In the genomic region with DNA sequence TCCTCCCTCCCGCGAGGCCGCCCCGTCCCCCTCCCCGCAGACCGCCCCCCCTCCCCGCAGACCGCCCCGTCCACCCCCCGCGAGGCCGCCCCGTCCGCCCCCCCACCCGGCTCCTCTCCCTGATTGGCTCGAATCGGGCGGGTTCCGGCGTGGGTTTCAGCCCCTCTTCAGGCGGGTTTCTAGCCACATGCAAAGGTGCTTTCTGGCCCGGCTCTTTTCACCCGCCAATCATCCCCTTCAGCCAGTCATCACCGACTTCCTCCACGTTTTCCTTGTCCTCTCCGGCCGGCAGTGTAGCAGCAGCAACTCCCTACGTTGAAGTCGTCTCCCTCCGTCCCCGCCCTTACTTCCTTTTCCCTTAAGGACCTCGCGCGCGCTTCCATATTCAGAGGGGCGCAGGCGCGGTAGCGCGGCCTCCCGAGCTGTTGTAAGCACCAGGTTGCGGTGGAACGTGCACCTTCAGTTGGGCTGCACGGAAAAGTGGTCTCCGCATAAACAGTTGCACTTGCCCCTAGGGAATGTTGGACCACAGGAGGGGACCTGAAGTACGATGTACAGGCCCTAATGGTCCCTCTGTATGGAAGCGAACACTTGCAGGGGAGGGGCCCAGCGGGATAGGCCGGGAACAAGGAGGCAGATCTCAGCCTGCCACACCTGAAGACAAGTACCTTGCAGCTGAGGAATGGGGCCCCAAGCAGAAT, we compare ENCODE assay signal across 1 cellular context.
A peak's percentile ranks its signal among the peaks of the same experiment; 100 is the strongest.
TF ChIP-seq lines count a peak whose summit lies in the region.

No MANE protein-coding gene starts in this region.

TF ChIP-seq in GM12878, 131 proteins besides CTCF, POLR2A, EP300 and RAD21 (continued from another document and continues in another):
- TF ChIP-seq, protein P1, sequence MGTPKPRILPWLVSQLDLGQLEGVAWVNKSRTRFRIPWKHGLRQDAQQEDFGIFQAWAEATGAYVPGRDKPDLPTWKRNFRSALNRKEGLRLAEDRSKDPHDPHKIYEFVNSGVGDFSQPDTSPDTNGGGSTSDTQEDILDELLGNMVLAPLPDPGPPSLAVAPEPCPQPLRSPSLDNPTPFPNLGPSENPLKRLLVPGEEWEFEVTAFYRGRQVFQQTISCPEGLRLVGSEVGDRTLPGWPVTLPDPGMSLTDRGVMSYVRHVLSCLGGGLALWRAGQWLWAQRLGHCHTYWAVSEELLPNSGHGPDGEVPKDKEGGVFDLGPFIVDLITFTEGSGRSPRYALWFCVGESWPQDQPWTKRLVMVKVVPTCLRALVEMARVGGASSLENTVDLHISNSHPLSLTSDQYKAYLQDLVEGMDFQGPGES (IDR thresholded peaks at IDR 0.05): no peak; the same call in 1 of the 2 replicates
- TF ChIP-seq, protein P2, sequence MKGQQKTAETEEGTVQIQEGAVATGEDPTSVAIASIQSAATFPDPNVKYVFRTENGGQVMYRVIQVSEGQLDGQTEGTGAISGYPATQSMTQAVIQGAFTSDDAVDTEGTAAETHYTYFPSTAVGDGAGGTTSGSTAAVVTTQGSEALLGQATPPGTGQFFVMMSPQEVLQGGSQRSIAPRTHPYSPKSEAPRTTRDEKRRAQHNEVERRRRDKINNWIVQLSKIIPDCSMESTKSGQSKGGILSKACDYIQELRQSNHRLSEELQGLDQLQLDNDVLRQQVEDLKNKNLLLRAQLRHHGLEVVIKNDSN (IDR thresholded peaks at IDR 0.05; ENCODE audit: borderline replicate concordance, extremely low read length, insufficient read depth, low read depth, low read length): no peak
- peak; percentile 12; the same call in 1 of the 2 replicates for TF ChIP-seq MLLT1 (IDR thresholded peaks at IDR 0.05)
- peak; percentile 81 for TF ChIP-seq ZBTB40 (IDR thresholded peaks at IDR 0.05; ENCODE audit: borderline replicate concordance)
- TF ChIP-seq MTA3 (IDR thresholded peaks at IDR 0.05; ENCODE audit: borderline replicate concordance, low read length): no peak
- no peak for TF ChIP-seq ZBTB33 (IDR thresholded peaks at IDR 0.05)
- 0 out of 2 replicates have a peak, but pooled peaks have one; percentile 12 for TF ChIP-seq MTA2 (IDR thresholded peaks at IDR 0.05; ENCODE audit: low read depth)
- TF ChIP-seq RAD51 (IDR thresholded peaks at IDR 0.05): no peak
- peak; percentile 90 for TF ChIP-seq PML (IDR thresholded peaks at IDR 0.05; ENCODE audit: low read length)
- TF ChIP-seq NRF1 (conservative IDR thresholded peaks at IDR 0.05; ENCODE audit: low read depth, low read length): peak; percentile 57
- TF ChIP-seq NBN (IDR thresholded peaks at IDR 0.05): peak; percentile 59; the same call in 1 of the 2 replicates
- TF ChIP-seq SP1 (IDR thresholded peaks at IDR 0.05; ENCODE audit: low read depth, low read length): peak; percentile 84
- TF ChIP-seq NFIC (IDR thresholded peaks at IDR 0.05; ENCODE audit: low read depth, low read length): no peak
- TF ChIP-seq MEF2B (IDR thresholded peaks at IDR 0.05; ENCODE audit: partially characterized antibody, poor library complexity, severe bottlenecking): peak; percentile 56
- TF ChIP-seq, protein P3, sequence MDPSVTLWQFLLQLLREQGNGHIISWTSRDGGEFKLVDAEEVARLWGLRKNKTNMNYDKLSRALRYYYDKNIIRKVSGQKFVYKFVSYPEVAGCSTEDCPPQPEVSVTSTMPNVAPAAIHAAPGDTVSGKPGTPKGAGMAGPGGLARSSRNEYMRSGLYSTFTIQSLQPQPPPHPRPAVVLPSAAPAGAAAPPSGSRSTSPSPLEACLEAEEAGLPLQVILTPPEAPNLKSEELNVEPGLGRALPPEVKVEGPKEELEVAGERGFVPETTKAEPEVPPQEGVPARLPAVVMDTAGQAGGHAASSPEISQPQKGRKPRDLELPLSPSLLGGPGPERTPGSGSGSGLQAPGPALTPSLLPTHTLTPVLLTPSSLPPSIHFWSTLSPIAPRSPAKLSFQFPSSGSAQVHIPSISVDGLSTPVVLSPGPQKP (IDR thresholded peaks at IDR 0.05; ENCODE audit: low read depth, low read length): no peak
- TF ChIP-seq RFX5 (IDR thresholded peaks at IDR 0.05; ENCODE audit: low read depth, low read length): peak; percentile 44; the same call in 1 of the 2 replicates
- TF ChIP-seq FOS (IDR thresholded peaks at IDR 0.05; ENCODE audit: borderline replicate concordance, extremely low read depth, insufficient read length): no peak
- TF ChIP-seq BHLHE40 (IDR thresholded peaks at IDR 0.05; ENCODE audit: borderline replicate concordance in 1 of 2, low read depth in 2 of 2, low read length in 1 of 2): peak; percentile 44 to 81; a peak in 3 of 4 replicates
- TF ChIP-seq ZNF274 (IDR thresholded peaks at IDR 0.05; ENCODE audit: insufficient read depth, insufficient read length): no peak
- TF ChIP-seq LARP7 (IDR thresholded peaks at IDR 0.05): 0 out of 2 replicates have a peak, but pooled peaks have one; percentile 67
- no peak for TF ChIP-seq HSF1 (IDR thresholded peaks at IDR 0.05; ENCODE audit: low read depth, low read length)
- no peak for TF ChIP-seq ZBED1 (IDR thresholded peaks at IDR 0.05; ENCODE audit: borderline replicate concordance)
- TF ChIP-seq, protein P4, sequence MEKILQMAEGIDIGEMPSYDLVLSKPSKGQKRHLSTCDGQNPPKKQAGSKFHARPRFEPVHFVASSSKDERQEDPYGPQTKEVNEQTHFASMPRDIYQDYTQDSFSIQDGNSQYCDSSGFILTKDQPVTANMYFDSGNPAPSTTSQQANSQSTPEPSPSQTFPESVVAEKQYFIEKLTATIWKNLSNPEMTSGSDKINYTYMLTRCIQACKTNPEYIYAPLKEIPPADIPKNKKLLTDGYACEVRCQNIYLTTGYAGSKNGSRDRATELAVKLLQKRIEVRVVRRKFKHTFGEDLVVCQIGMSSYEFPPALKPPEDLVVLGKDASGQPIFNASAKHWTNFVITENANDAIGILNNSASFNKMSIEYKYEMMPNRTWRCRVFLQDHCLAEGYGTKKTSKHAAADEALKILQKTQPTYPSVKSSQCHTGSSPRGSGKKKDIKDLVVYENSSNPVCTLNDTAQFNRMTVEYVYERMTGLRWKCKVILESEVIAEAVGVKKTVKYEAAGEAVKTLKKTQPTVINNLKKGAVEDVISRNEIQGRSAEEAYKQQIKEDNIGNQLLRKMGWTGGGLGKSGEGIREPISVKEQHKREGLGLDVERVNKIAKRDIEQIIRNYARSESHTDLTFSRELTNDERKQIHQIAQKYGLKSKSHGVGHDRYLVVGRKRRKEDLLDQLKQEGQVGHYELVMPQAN (conservative IDR thresholded peaks at IDR 0.05): no peak
- peak in 1 of 2 experiments; percentile 47; a peak in 1 of 4 replicates for TF ChIP-seq ETV6 (conservative IDR thresholded peaks at IDR 0.05 in 1 of 2, IDR thresholded peaks at IDR 0.05 in 1 of 2; ENCODE audit: borderline replicate concordance in 1 of 2, low read depth in 1 of 2)
- TF ChIP-seq RELA (IDR thresholded peaks at IDR 0.05; ENCODE audit: borderline replicate concordance, partially characterized antibody): no peak
- TF ChIP-seq YY1 (IDR thresholded peaks at IDR 0.05; ENCODE audit: low read depth, low read length): 0 out of 2 replicates have a peak, but pooled peaks have one; percentile 27
- TF ChIP-seq KDM1A (IDR thresholded peaks at IDR 0.05; ENCODE audit: borderline replicate concordance): no peak
- TF ChIP-seq BRCA1 (IDR thresholded peaks at IDR 0.05; ENCODE audit: low read depth, low read length): no peak
- peak; percentile 95 for TF ChIP-seq PBX3 (IDR thresholded peaks at IDR 0.05; ENCODE audit: insufficient replicate concordance, low read depth, low read length)
- TF ChIP-seq TCF7 (IDR thresholded peaks at IDR 0.05; ENCODE audit: borderline replicate concordance): no peak
- no peak for TF ChIP-seq HDAC6 (IDR thresholded peaks at IDR 0.05; ENCODE audit: unreplicated experiment)
- no peak for TF ChIP-seq CBX3 (IDR thresholded peaks at IDR 0.05; ENCODE audit: borderline replicate concordance, low read depth)
- TF ChIP-seq SKIL (IDR thresholded peaks at IDR 0.05; ENCODE audit: low read depth, poor library complexity, severe bottlenecking): no peak
- no peak for TF ChIP-seq TCF12 (IDR thresholded peaks at IDR 0.05; ENCODE audit: low read depth, low read length)
